11 cellular contexts compared by ENCODE assay signal in genomic region chr17:50176559-50177471, GRCh38. TPM values are rescaled to one million over a fixed set of nuclear protein-coding genes. Genes with fewer than 3 reads are reported as not detected.
DNase-seq lines count a peak whose midpoint lies in the region; ATAC-seq and TF ChIP-seq lines count a peak whose summit lies in the region.
"Had no signal": no experiment of that assay in that cellular context is flagged by ENCODE, and none has a peak within 500 bp of the region (broad histone marks: within the 10 kb centered on the region; RNA-seq: fewer than 3 reads in every experiment).

No MANE protein-coding gene starts in this region.

- no peaks in the 10 kb centered on the region for H3K27me3 ChIP-seq in adipocyte (replicated peaks; ENCODE audit: control insufficient read depth, insufficient read depth, low read length)
- H3K27me3 ChIP-seq in hepatocyte, result no peaks in the 10 kb centered on the region
- H3K27me3 ChIP-seq in skeletal muscle satellite cell (ENCODE audit: control insufficient read depth, insufficient read depth, low read length), result no peaks in the 10 kb centered on the region
- H3K27me3 ChIP-seq: Peyer's patch had no signal

- H3K79me2 ChIP-seq in hepatocyte, result no peaks in the 10 kb centered on the region

- no peak overlapping the region for H2AFZ ChIP-seq in hepatocyte

- H3K36me3 Mint-ChIP-seq in activated T-helper 17 cell treated with anti-CD3 and anti-CD28 coated beads, Interleukin-2, amount 50 U/mL, for 72 hours (ENCODE audit: low read depth), result no peaks in the 10 kb centered on the region

- H3K4me2 ChIP-seq in hepatocyte (no peak overlapping the region), skeletal muscle satellite cell (ENCODE audit: low read length) (peak overlapping the region; percentile 63)

- H3K4me3 ChIP-seq in adipocyte (ENCODE audit: low read length) (no peak overlapping the region), hepatocyte (no peak overlapping the region), skeletal muscle satellite cell (ENCODE audit: low read length) (no peak overlapping the region)
- H3K4me3 ChIP-seq: HAP-1, Peyer's patch had no signal

- H3K27ac Mint-ChIP-seq in activated T-helper 17 cell treated with anti-CD3 and anti-CD28 coated beads, Interleukin-2, amount 50 U/mL, for 72 hours, result no peak overlapping the region

- DNase-seq in Daoy (ENCODE audit: low read depth), result peak; percentile 41
- DNase-seq in adipocyte (ENCODE audit: low read depth), result peak; percentile 27
- no peak for DNase-seq in hepatocyte (ENCODE audit: low spot score)
- DNase-seq in nucleus accumbens (lab: John Stamatoyannopoulos, UW), result no peak
- no peak for DNase-seq in activated gamma-delta T cell (lab: John Stamatoyannopoulos, UW)
- DNase-seq in putamen (ENCODE audit: low spot score), result no peak
- DNase-seq: Peyer's patch had no signal

- H3K9me2 ChIP-seq in hepatocyte (replicated peaks; ENCODE audit: insufficient read depth), result no peaks in the 10 kb centered on the region

- ATAC-seq in activated T-helper 17 cell treated with anti-CD3 and anti-CD28 coated beads, Interleukin-2, amount 50 U/mL, for 72 hours (replicated peaks), result no peak

- 91% methylated on average over 21 of the region's 21 CpGs for WGBS in hepatocyte (ENCODE audit: low lambda C conversion rate, missing lambda C conversion rate)

- no peaks in the 10 kb centered on the region for H3K9me3 ChIP-seq in adipocyte (ENCODE audit: control insufficient read depth, low read length)
- H3K9me3 ChIP-seq in hepatocyte (ENCODE audit: low read depth), result no peaks in the 10 kb centered on the region
- H3K9me3 ChIP-seq in skeletal muscle satellite cell (replicated peaks; ENCODE audit: low read length), result no peaks in the 10 kb centered on the region
- H3K9me3 ChIP-seq: HAP-1, Peyer's patch had no signal

- H3K27me3 Mint-ChIP-seq in activated T-helper 17 cell treated with anti-CD3 and anti-CD28 coated beads, Interleukin-2, amount 50 U/mL, for 72 hours, result no peaks in the 10 kb centered on the region

- no peak overlapping the region for H3K4me3 Mint-ChIP-seq in activated T-helper 17 cell treated with anti-CD3 and anti-CD28 coated beads, Interleukin-2, amount 50 U/mL, for 72 hours

- H3K4me1 ChIP-seq in adipocyte (ENCODE audit: control insufficient read depth, insufficient read depth, low read length) (peaks cover 61% of the 10 kb centered on the region), hepatocyte (ENCODE audit: insufficient read depth) (peaks cover 47% of the 10 kb centered on the region), skeletal muscle satellite cell (ENCODE audit: control insufficient read depth, insufficient read depth, low read length) (peaks cover 70% of the 10 kb centered on the region)

- no peaks in the 10 kb centered on the region for H3K9me3 Mint-ChIP-seq in activated T-helper 17 cell treated with anti-CD3 and anti-CD28 coated beads, Interleukin-2, amount 50 U/mL, for 72 hours

- H4K20me1 ChIP-seq in hepatocyte (ENCODE audit: insufficient read depth, poor library complexity, severe bottlenecking), result no peaks in the 10 kb centered on the region

- H3K4me1 Mint-ChIP-seq in activated T-helper 17 cell treated with anti-CD3 and anti-CD28 coated beads, Interleukin-2, amount 50 U/mL, for 72 hours, result peaks cover 9% of the 10 kb centered on the region

- no peaks in the 10 kb centered on the region for H3K36me3 ChIP-seq in adipocyte (ENCODE audit: control insufficient read depth, insufficient read depth, low read length, severe bottlenecking)
- H3K36me3 ChIP-seq in hepatocyte (replicated peaks; ENCODE audit: insufficient read depth, low read depth), result no peaks in the 10 kb centered on the region
- peaks cover under 1% of the 10 kb centered on the region for H3K36me3 ChIP-seq in skeletal muscle satellite cell (ENCODE audit: insufficient read depth, low read length)
- H3K36me3 ChIP-seq: HAP-1, Peyer's patch had no signal

- no peak for TF ChIP-seq CTCF in hepatocyte (IDR thresholded peaks at IDR 0.05; ENCODE audit: poor library complexity)

- peak overlapping the region; percentile 93 for H3K27ac ChIP-seq in hepatocyte

- H3K9ac ChIP-seq in adipocyte (ENCODE audit: low read length) (peak overlapping the region; percentile 67), skeletal muscle satellite cell (ENCODE audit: low read depth, low read length) (peak overlapping the region; percentile 86)

RNA-seq across cellular contexts. Expression of gene SGCA, which starts 11.0 kb away (rescaled TPM):
- 0.51 and 1.3 TPM in 2 replicates for total RNA-seq in Daoy (2014; rRNA removed; shearing (Covaris generic))
- 0.37 TPM in 1 of 2 replicates, not detected in the other for total RNA-seq in hepatocyte
- 0.83 and 2.2 TPM in 2 replicates for polyA plus RNA-seq in hepatocyte
- 2.5 and 15.7 TPM in 2 replicates for total RNA-seq in skeletal muscle satellite cell (2012; rRNA removed)
- not detected for total RNA-seq in activated T-helper 17 cell treated with anti-CD3 and anti-CD28 coated beads, Interleukin-2, amount 50 U/mL, for 72 hours

RNA-seq across cellular contexts. Expression of gene COL1A1, which starts 24.6 kb away (rescaled TPM):
- 288 and 336 TPM in 2 replicates for total RNA-seq in Daoy (2014; rRNA removed; shearing (Covaris generic))
- 351 and 1,063 TPM in 2 replicates for total RNA-seq in hepatocyte
- polyA plus RNA-seq in hepatocyte, result 5,822 and 6,071 TPM in 2 replicates
- total RNA-seq in skeletal muscle satellite cell (2012; rRNA removed), result 1,202 and 1,869 TPM in 2 replicates
- 1 to 10 TPM in 1 of 2 donors, under 1 TPM in 1; 0.37 to 1.9 TPM for total RNA-seq in activated T-helper 17 cell treated with anti-CD3 and anti-CD28 coated beads, Interleukin-2, amount 50 U/mL, for 72 hours
- polyA plus RNA-seq: CD14-positive monocyte had no signal

RNA-seq across cellular contexts. Expression of gene PPP1R9B, which starts 26.3 kb away (rescaled TPM):
- 28.8 and 36.3 TPM in 2 replicates for total RNA-seq in Daoy (2014; rRNA removed; shearing (Covaris generic))
- 22.5 and 26.2 TPM in 2 replicates for total RNA-seq in hepatocyte
- polyA plus RNA-seq in hepatocyte, result 5.1 and 6.7 TPM in 2 replicates
- 29.2 and 29.5 TPM in 2 replicates for total RNA-seq in skeletal muscle satellite cell (2012; rRNA removed)
- 10 to 100 TPM; 73.6 to 89.2 TPM for total RNA-seq in activated T-helper 17 cell treated with anti-CD3 and anti-CD28 coated beads, Interleukin-2, amount 50 U/mL, for 72 hours

RNA-seq across cellular contexts. Expression of gene SAMD14, which starts 46.9 kb away (rescaled TPM):
- total RNA-seq in Daoy (2014; rRNA removed; shearing (Covaris generic)), result 1.7 and 2.6 TPM in 2 replicates
- total RNA-seq in hepatocyte, result 2.4 and 3.1 TPM in 2 replicates
- polyA plus RNA-seq in hepatocyte, result 3.1 and 4.2 TPM in 2 replicates
- total RNA-seq in skeletal muscle satellite cell (2012; rRNA removed), result 0.44 and 0.51 TPM in 2 replicates
- total RNA-seq in activated T-helper 17 cell treated with anti-CD3 and anti-CD28 coated beads, Interleukin-2, amount 50 U/mL, for 72 hours, result 1 to 10 TPM in 1 of 2 donors, under 1 TPM in 1; 0.84 to 6.9 TPM
- polyA plus RNA-seq: CD14-positive monocyte had no signal

Comparison
In these comparisons a context has a peak if more than half of its experiments do, and no peak if none do; other contexts are left out.
1. DNase-seq: peak in Daoy (single experiment) and adipocyte (single experiment); none in hepatocyte (single experiment), nucleus accumbens (0 of 56), activated gamma-delta T cell (single experiment) and putamen (single experiment).
2. RNA of gene COL1A1, which starts 24.6 kb away (total RNA-seq): 351 to 1,063 TPM in hepatocyte and 288 to 336 TPM in Daoy; 0.37 to 1.9 TPM in activated T-helper 17 cell treated with anti-CD3 and anti-CD28 coated beads, Interleukin-2, amount 50 U/mL, for 72 hours; every median in the first group is over 100 times any median in the second.